ENCODE assay signal across 8 cellular contexts in genomic region chr11:103055174-103055890, GRCh38. TPM values are rescaled to one million over a fixed set of nuclear protein-coding genes. Genes with fewer than 3 reads are reported as not detected.
DNase-seq lines count a peak whose midpoint lies in the region; ATAC-seq, FAIRE-seq and TF ChIP-seq lines count a peak whose summit lies in the region.

No MANE protein-coding gene starts in this region.

- H3K4me1 ChIP-seq in adipocyte (ENCODE audit: control insufficient read depth, insufficient read depth, low read length) (peaks cover 4% of the 10 kb centered on the region), vagina (no peaks in the 10 kb centered on the region)

- H3K36me3 ChIP-seq in adipocyte (ENCODE audit: control insufficient read depth, insufficient read depth, low read length, severe bottlenecking) (peaks cover 25% of the 10 kb centered on the region), vagina (peaks cover 0 to 6% of the 10 kb centered on the region in 2 donors), H7 (replicated peaks; ENCODE audit: control insufficient read depth, insufficient read depth, low read length) (peaks cover 2% of the 10 kb centered on the region; the same call in 1 of the 2 replicates)

- ATAC-seq in GM21619 (IDR thresholded peaks at IDR 0.05; ENCODE audit: unreplicated experiment), result peak; percentile 64

- TF ChIP-seq POLR2A in vagina (IDR thresholded peaks at IDR 0.05), result no peak

- H3K9me3 ChIP-seq in adipocyte (ENCODE audit: control insufficient read depth, low read length) (no peaks in the 10 kb centered on the region), vagina (no peaks in the 10 kb centered on the region)

- peak; percentile 32 to 39 (median 36) for TF ChIP-seq CTCF in vagina (IDR thresholded peaks at IDR 0.05)

- no peak overlapping the region for H3K4me3 ChIP-seq in adipocyte (ENCODE audit: low read length)
- H3K4me3 ChIP-seq in vagina, result no peak overlapping the region
- no peak overlapping the region for H3K4me3 ChIP-seq in H7 (ENCODE audit: insufficient read depth, low read depth, low read length)

- H3K9ac ChIP-seq in adipocyte (ENCODE audit: low read length), result peak overlapping the region; percentile 37

- no peaks in the 10 kb centered on the region for H3K27me3 ChIP-seq in adipocyte (replicated peaks; ENCODE audit: control insufficient read depth, insufficient read depth, low read length)
- H3K27me3 ChIP-seq in vagina, result no peaks in the 10 kb centered on the region
- H3K27me3 ChIP-seq in H7 (ENCODE audit: control insufficient read depth, insufficient read depth, low read length), result no peaks in the 10 kb centered on the region

- peak; percentile 100 for FAIRE-seq in islet of Langerhans (lab: Jason Lieb, UNC)

- peak; percentile 3 to 7 for DNase-seq in activated CD4-positive, alpha-beta T cell treated with anti-CD3 and anti-CD28 coated beads for 4 hours
- no peak for DNase-seq in activated CD4-positive, alpha-beta T cell treated with anti-CD3 and anti-CD28 coated beads, Interleukin-2, amount 50 U/mL, for 4 hours
- peak; percentile 16 for DNase-seq in NCI-H1092 (lab: John Stamatoyannopoulos, UW)
- DNase-seq in adipocyte (ENCODE audit: low read depth), result peak; percentile 90
- no peak for DNase-seq in vagina (ENCODE audit: extremely low spot score in 2 of 2)
- no peak for DNase-seq in H7

- intact Hi-C loops in vagina (cut with DNase I), result no loop called here

- no peak overlapping the region for H3K27ac ChIP-seq in vagina

RNA-seq across cellular contexts. Expression of gene DCUN1D5, which starts 36.6 kb away (rescaled TPM):
- total RNA-seq in vagina, result 37.3 TPM
- total RNA-seq in H7 (2014; rRNA removed; shearing (Covaris generic)), result 118 and 128 TPM in 2 replicates

RNA-seq across cellular contexts. Expression of gene DYNC2H1, which starts 53.9 kb away (rescaled TPM):
- 25.3 TPM for total RNA-seq in vagina
- 10.3 and 11.9 TPM in 2 replicates for total RNA-seq in H7 (2014; rRNA removed; shearing (Covaris generic))

Comparison
In these comparisons a context has a peak if more than half of its experiments do, and no peak if none do; other contexts are left out.
1. DNase-seq: peak in activated CD4-positive, alpha-beta T cell treated with anti-CD3 and anti-CD28 coated beads for 4 hours (2 of 2), NCI-H1092 (single experiment) and adipocyte (single experiment); none in activated CD4-positive, alpha-beta T cell treated with anti-CD3 and anti-CD28 coated beads, Interleukin-2, amount 50 U/mL, for 4 hours (0 of 2), vagina (0 of 2) and H7 (single experiment).